Comparison of ENCODE assay signal across 8 cellular contexts in the genomic region with DNA sequence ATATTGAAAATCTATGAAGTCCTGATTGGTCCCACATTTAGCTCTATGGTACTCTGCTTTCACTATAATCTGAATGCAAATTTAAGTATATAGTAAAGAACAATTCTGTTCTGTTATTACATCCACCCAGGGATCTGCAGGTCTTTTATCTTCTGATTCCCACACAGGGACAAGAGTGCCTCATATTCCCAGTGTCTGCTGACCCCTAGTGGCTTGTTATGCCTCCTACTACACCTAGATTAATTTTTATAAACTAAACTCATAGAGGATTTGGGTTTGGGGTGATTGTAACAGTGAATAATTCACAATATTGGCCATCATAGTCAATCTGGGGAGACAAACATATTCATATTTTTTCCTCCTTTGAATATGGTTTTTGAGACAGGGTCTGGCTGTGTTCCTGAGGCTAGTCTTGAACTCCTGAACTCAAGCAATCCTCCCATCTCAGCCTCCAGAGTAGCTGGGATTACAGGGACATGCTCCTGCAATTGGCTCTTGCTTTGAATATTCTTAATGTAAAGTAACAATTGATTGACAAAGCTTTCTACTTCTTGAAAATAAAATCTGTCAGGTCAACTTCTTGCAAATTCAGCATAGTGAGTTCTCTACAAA.
A peak's percentile ranks its signal among the peaks of the same experiment; 100 is the strongest.
DNase-seq lines count a peak whose midpoint lies in the region; ATAC-seq and TF ChIP-seq lines count a peak whose summit lies in the region.

No MANE protein-coding gene starts in this region.

- H3K4me1 Mint-ChIP-seq in activated naive CD8-positive, alpha-beta T cell treated with anti-CD3 and anti-CD28 coated beads for 36 hours = no peaks in the 10 kb centered on the region

- POLR2A ChIA-PET in HCT116 (lab: Charles Lee) = no interaction called here
- POLR2A ChIA-PET in RWPE1 (lab: Yijun Ruan, JAX; ENCODE audit: low non-redundant PET) = no interaction called here

- H3K27ac Mint-ChIP-seq in activated naive CD8-positive, alpha-beta T cell treated with anti-CD3 and anti-CD28 coated beads for 36 hours = no peak overlapping the region

- CTCF ChIA-PET in HCT116 (lab: Charles Lee) = interaction anchor here (1.3 kb wide), 1 partner anchor 619 kb away, joined by 5 read pairs; no protein-coding TSS in a partner anchor
- CTCF ChIA-PET in RWPE1 (lab: Yijun Ruan, JAX) = interaction anchor here (0.6 to 0.9 kb wide), 3 partner anchors 170 to 619 kb away, joined by 3 read pairs; no protein-coding TSS in a partner anchor

- peak; percentile 30 for ATAC-seq in left cardiac atrium
- ATAC-seq in Right ventricle myocardium superior (ENCODE audit: poor library complexity) = no peak
- ATAC-seq in HCT116 = peak; percentile 92
- peak in 2 of 4 donors; percentile 44 to 74 for ATAC-seq in psoas muscle

- no peak overlapping the region for H3K9ac ChIP-seq in HCT116 (ENCODE audit: low read length)

- no peak overlapping the region for H3K4me2 ChIP-seq in HCT116 (ENCODE audit: low read length)

- no peaks in the 10 kb centered on the region for H3K79me2 ChIP-seq in HCT116 (ENCODE audit: insufficient read depth, low read length)

- no TSS peak for BruUV-seq in HCT116 (replicated peaks; lab: Mats Ljungman, UMichigan)

- no peak overlapping the region for H3K27ac ChIP-seq in HCT116 (ENCODE audit: low read depth, low read length)
- no peak overlapping the region for H3K27ac ChIP-seq in RWPE1
- no peak overlapping the region for H3K27ac ChIP-seq in psoas muscle

- no peaks in the 10 kb centered on the region for H3K36me3 ChIP-seq in HCT116 (ENCODE audit: control insufficient read depth in 1 of 2, insufficient read depth in 2 of 2, low read length in 2 of 2)
- no peaks in the 10 kb centered on the region for H3K36me3 ChIP-seq in psoas muscle (ENCODE audit: insufficient read depth in 1 of 2, low read depth in 1 of 2)

- no peaks in the 10 kb centered on the region for H4K20me1 ChIP-seq in HCT116 (ENCODE audit: insufficient read depth)

- H3K27me3 Mint-ChIP-seq in activated naive CD8-positive, alpha-beta T cell treated with anti-CD3 and anti-CD28 coated beads for 36 hours = no peaks in the 10 kb centered on the region

- H3K9me3 Mint-ChIP-seq in activated naive CD8-positive, alpha-beta T cell treated with anti-CD3 and anti-CD28 coated beads for 36 hours = no peaks in the 10 kb centered on the region

- H3K27me3 ChIP-seq in HCT116 (ENCODE audit: insufficient read depth, low read length) = no peaks in the 10 kb centered on the region
- H3K27me3 ChIP-seq in psoas muscle (ENCODE audit: insufficient read depth in 3 of 3, low read length in 2 of 3) = peaks cover 0 to 2% (median 0%) of the 10 kb centered on the region in 3 donors

- RAD21 ChIA-PET in HCT116 (lab: Charles Lee; ENCODE audit: low non-redundant PET in 1 of 2, low total read pairs in 2 of 2, uncharacterized antibody in 2 of 2, unreplicated experiment in 2 of 2) = no interaction called here

- no peak overlapping the region for H2AFZ ChIP-seq in HCT116 (ENCODE audit: low read depth, low read length, poor library complexity, severe bottlenecking)

- no peak for TF ChIP-seq POLR2A in HCT116 (IDR thresholded peaks at IDR 0.05; ENCODE audit: borderline replicate concordance, extremely low read depth, insufficient read depth, insufficient read length)

- no peaks in the 10 kb centered on the region for H3K4me1 ChIP-seq in HCT116 (ENCODE audit: control insufficient read depth in 1 of 2, insufficient read depth in 2 of 2, low read length in 2 of 2)
- H3K4me1 ChIP-seq in psoas muscle = no peaks in the 10 kb centered on the region

- no peaks in the 10 kb centered on the region for H3K36me3 Mint-ChIP-seq in activated naive CD8-positive, alpha-beta T cell treated with anti-CD3 and anti-CD28 coated beads for 36 hours

- no peak overlapping the region for H3K4me3 ChIP-seq in HCT116 (replicated peaks in 1 of 2; ENCODE audit: low read depth in 1 of 2, low read length in 2 of 2)
- H3K4me3 ChIP-seq in psoas muscle = no peak overlapping the region

- TF ChIP-seq RAD21 in HCT116 (IDR thresholded peaks at IDR 0.05; ENCODE audit: low read depth) = peak; percentile 88

- intact Hi-C loops in left cardiac atrium (cut with DNase I) = no loop called here
- intact Hi-C loops in Right ventricle myocardium superior (cut with DNase I) = no loop called here
- intact Hi-C loops in HCT116 (cut with micrococcal nuclease) = loop anchor here (1.0 to 10.0 kb wide), 4 partner anchors 280 to 1640 kb away; partner anchors contain the start of gene KCND2
- intact Hi-C loops in psoas muscle (cut with DNase I) = loop anchor here in 1 of 2 donors (2.0 kb wide), 1 partner anchor 1284 kb away; no protein-coding TSS in a partner anchor

- no peak overlapping the region for H3K4me3 Mint-ChIP-seq in activated naive CD8-positive, alpha-beta T cell treated with anti-CD3 and anti-CD28 coated beads for 36 hours

- H3K9me3 ChIP-seq in HCT116 (ENCODE audit: control insufficient read depth in 1 of 2, insufficient read depth in 1 of 2, low read depth in 1 of 2, low read length in 2 of 2) = no peaks in the 10 kb centered on the region
- no peaks in the 10 kb centered on the region for H3K9me3 ChIP-seq in psoas muscle

- TF ChIP-seq CTCF in HCT116 (IDR thresholded peaks at IDR 0.05 in 2 of 3, conservative IDR thresholded peaks at IDR 0.05 in 1 of 3; ENCODE audit: borderline replicate concordance in 1 of 3, insufficient read depth in 1 of 3, low read depth in 2 of 3, low read length in 2 of 3) (peak; percentile 69 to 89 (median 70); a peak in 5 of 6 replicates), LNCAP (IDR thresholded peaks at IDR 0.05) (peak; percentile 92), RWPE1 (conservative IDR thresholded peaks at IDR 0.05; ENCODE audit: low read depth) (peak; percentile 75), psoas muscle (IDR thresholded peaks at IDR 0.05) (peak; percentile 47)

- no peaks in the 10 kb centered on the region for H3K9me2 ChIP-seq in HCT116 (ENCODE audit: insufficient read depth)

- no peak for DNase-seq in left cardiac atrium
- DNase-seq in Right ventricle myocardium superior = no peak
- DNase-seq in HCT116 (ENCODE audit: low read depth, low spot score) = peak; percentile 47
- peak; percentile 34 for DNase-seq in RWPE1 (ENCODE audit: low spot score)
- DNase-seq in fibroblast of gingiva (ENCODE audit: low read depth) = peak; percentile 49
- no peak for DNase-seq in psoas muscle
- no peak for DNase-seq in activated naive CD8-positive, alpha-beta T cell treated with anti-CD3 and anti-CD28 coated beads for 36 hours

TF ChIP-seq in HCT116, 20 proteins besides CTCF, POLR2A, EP300 and RAD21 (continues in another document):
- no peak for TF ChIP-seq FOSL1 (IDR thresholded peaks at IDR 0.05; ENCODE audit: low read depth)
- no peak for TF ChIP-seq ZFX (IDR thresholded peaks at IDR 0.05)
- no peak for TF ChIP-seq CBX3 (IDR thresholded peaks at IDR 0.05; ENCODE audit: low read depth)
- no peak for TF ChIP-seq SIN3A (IDR thresholded peaks at IDR 0.05; ENCODE audit: low read depth)
- TF ChIP-seq YY1 (IDR thresholded peaks at IDR 0.05; ENCODE audit: extremely low read depth, insufficient replicate concordance, low read depth, low read length) = no peak
- TF ChIP-seq EGR1 (IDR thresholded peaks at IDR 0.05; ENCODE audit: low read depth) = no peak
- TF ChIP-seq SP1 (IDR thresholded peaks at IDR 0.05; ENCODE audit: low read depth) = no peak
- no peak for TF ChIP-seq EZH2phosphoT487 (IDR thresholded peaks at IDR 0.05; ENCODE audit: borderline replicate concordance)
- TF ChIP-seq, protein P1, sequence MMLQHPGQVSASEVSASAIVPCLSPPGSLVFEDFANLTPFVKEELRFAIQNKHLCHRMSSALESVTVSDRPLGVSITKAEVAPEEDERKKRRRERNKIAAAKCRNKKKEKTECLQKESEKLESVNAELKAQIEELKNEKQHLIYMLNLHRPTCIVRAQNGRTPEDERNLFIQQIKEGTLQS (IDR thresholded peaks at IDR 0.05) = no peak
- no peak for TF ChIP-seq ZNF274 (IDR thresholded peaks at IDR 0.05; ENCODE audit: low read depth, low read length)
- no peak for TF ChIP-seq JUND (IDR thresholded peaks at IDR 0.05)
- no peak for TF ChIP-seq EZH2 (IDR thresholded peaks at IDR 0.05)
- TF ChIP-seq REST (IDR thresholded peaks at IDR 0.05; ENCODE audit: low read depth) = no peak
- no peak for TF ChIP-seq SRF (IDR thresholded peaks at IDR 0.05; ENCODE audit: low read depth)

Comparison
In these comparisons a context has a peak if more than half of its experiments do, and no peak if none do; other contexts are left out.
1. DNase-seq: peak in HCT116 (single experiment), RWPE1 (single experiment) and fibroblast of gingiva (single experiment); none in left cardiac atrium (single experiment), Right ventricle myocardium superior (single experiment), psoas muscle (0 of 2) and activated naive CD8-positive, alpha-beta T cell treated with anti-CD3 and anti-CD28 coated beads for 36 hours (single experiment).
2. Peak in every context shown above with its lines, with median percentiles within 50 percentile points of each other: CTCF ChIP-seq.